Comparison of ENCODE assay signal across 16 cellular contexts in the genomic region with DNA sequence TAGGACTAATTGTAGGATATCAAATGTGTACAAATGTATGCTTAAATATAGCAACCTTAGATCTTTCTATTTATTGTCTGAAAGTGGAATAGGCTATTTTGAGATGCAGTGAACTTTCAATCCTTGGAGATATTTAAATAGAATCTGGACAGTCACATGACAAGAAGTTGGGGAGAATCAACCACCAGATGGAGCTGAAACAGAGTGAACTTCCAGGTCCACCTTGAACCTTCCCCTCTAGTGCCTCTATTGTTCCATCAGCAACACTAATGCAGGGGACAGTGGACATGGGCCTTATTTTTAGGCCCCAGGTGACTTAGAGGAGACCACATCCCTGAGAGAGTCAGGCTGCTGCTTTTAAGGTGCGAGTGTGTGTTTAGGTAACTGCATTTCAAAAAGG. TPM values are rescaled to one million over a fixed set of nuclear protein-coding genes. Genes with fewer than 3 reads are reported as not detected.
DNase-seq lines count a peak whose midpoint lies in the region; ATAC-seq and TF ChIP-seq lines count a peak whose summit lies in the region.
"Had no signal": no experiment of that assay in that cellular context is flagged by ENCODE, and none has a peak within 500 bp of the region (broad histone marks: within the 10 kb centered on the region; RNA-seq: fewer than 3 reads in every experiment).

No MANE protein-coding gene starts in this region.

- TF ChIP-seq CTCF in brain microvascular endothelial cell (IDR thresholded peaks at IDR 0.05; ENCODE audit: low read depth, low read length, missing control alignments) = peak; percentile 36

- DNase-seq in CD1c-positive myeloid dendritic cell (ENCODE audit: extremely low spot score) (peak; percentile 4), brain microvascular endothelial cell (no peak), myocyte (ENCODE audit: low read depth) (peak; percentile 22), activated gamma-delta T cell treated with Interleukin-2 at 50 U/mL for 16 hours (no peak)
- DNase-seq: activated CD4-positive, alpha-beta memory T cell treated with anti-CD3 and anti-CD28 coated beads, Interleukin-2, amount 10 ng/mL, durations not matched to agents 7 days and 5 days; activated naive CD8-positive, alpha-beta T cell treated with anti-CD3 and anti-CD28 coated beads, Interleukin-2, amount 50 U/mL, for 24 hours; CD8-positive, alpha-beta T cell; cerebellar nuclear complex; immature natural killer cell; mesendoderm; substantia nigra had no signal

- no peaks in the 10 kb centered on the region for H3K27me3 ChIP-seq in brain microvascular endothelial cell (replicated peaks)

- no peak for TF ChIP-seq EP300 in Ishikawa (IDR thresholded peaks at IDR 0.05; ENCODE audit: borderline replicate concordance)

- in situ Hi-C loops in brain microvascular endothelial cell (cut with HindIII; ENCODE audit: low pct_ligation_motif_present, low sequenced_read_pairs) = no loop called here

- peak; percentile 28; the same call in 1 of the 2 replicates for TF ChIP-seq RAD21 in Ishikawa (IDR thresholded peaks at IDR 0.05; ENCODE audit: low read depth)

- no peaks in the 10 kb centered on the region for H3K36me3 ChIP-seq in brain microvascular endothelial cell (replicated peaks)
- H3K36me3 ChIP-seq: HAP-1 had no signal

- no peak overlapping the region for H3K27ac ChIP-seq in brain microvascular endothelial cell

- ATAC-seq in HG02885 (IDR thresholded peaks at IDR 0.05; ENCODE audit: poor library complexity, unreplicated experiment) = no peak
- no peak for ATAC-seq in HG03378 (IDR thresholded peaks at IDR 0.05; ENCODE audit: unreplicated experiment)
- ATAC-seq: activated naive CD8-positive, alpha-beta T cell treated with anti-CD3 and anti-CD28 coated beads, Interleukin-2, amount 50 U/mL, for 24 hours; CD8-positive, alpha-beta T cell; GM12878 had no signal

- H3K4me3 ChIP-seq in brain microvascular endothelial cell (ENCODE audit: low read depth, low read length) = no peak overlapping the region
- H3K4me3 ChIP-seq: GM12878, HAP-1 had no signal

TF ChIP-seq in Ishikawa, 13 proteins besides CTCF, POLR2A, EP300 and RAD21:
- TF ChIP-seq, protein P1, sequence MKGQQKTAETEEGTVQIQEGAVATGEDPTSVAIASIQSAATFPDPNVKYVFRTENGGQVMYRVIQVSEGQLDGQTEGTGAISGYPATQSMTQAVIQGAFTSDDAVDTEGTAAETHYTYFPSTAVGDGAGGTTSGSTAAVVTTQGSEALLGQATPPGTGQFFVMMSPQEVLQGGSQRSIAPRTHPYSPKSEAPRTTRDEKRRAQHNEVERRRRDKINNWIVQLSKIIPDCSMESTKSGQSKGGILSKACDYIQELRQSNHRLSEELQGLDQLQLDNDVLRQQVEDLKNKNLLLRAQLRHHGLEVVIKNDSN (IDR thresholded peaks at IDR 0.05) = peak; percentile 40; the same call in 1 of the 2 replicates
- no peak for TF ChIP-seq YY1 (IDR thresholded peaks at IDR 0.05; ENCODE audit: low read depth)

RNA-seq across cellular contexts. Expression of a gene that starts 37.0 kb away (rescaled TPM):
- total RNA-seq in myocyte = 38.8 and 41.2 TPM in 2 replicates
- 158 TPM for polyA plus RNA-seq in myocyte (2012)

Comparison
In these comparisons a context has a peak if more than half of its experiments do, and no peak if none do; other contexts are left out.
1. DNase-seq: peak in CD1c-positive myeloid dendritic cell (single experiment) and myocyte (single experiment); none in brain microvascular endothelial cell (single experiment) and activated gamma-delta T cell treated with Interleukin-2 at 50 U/mL for 16 hours (single experiment).